18 cellular contexts compared by ENCODE assay signal in the genomic region with DNA sequence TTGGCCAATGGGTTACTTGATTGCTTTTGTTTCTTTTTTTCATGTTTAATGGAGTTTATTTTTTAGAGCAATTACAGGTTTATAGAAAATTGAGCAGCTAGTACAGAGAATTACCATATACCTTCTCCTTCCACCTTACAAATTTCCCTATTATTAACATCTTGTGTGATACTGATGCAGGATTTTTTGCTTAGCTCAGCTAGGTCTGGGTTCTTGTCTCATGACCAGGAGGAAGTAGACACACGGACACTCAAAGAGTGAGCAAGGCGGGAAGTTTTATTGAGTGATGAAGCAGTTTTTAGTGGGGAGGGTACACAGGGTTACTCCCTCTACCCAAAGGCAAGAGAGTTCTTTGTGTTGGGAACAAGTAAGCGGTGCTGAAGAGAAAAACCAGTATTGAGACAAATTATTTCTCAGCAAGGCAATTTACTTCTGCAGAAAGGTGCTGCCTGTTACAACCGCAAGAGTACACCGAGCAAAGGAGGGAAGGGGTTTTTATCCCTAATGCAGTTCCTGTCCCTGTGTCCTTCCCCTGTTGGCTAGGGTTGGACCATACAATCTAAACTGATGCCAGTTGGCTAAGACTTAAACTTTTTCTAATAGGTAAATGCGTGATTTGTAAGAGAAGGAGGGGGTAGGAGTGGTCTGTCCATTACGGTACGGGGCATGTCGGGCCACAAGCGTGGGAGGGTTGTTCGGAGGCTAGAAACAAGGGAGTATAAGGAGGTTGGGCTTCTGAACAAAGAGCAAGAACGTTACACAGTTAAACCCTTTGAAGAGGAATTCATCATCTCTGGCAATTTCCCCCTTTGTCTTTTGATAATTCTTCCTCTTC. TPM values are rescaled to one million over a fixed set of nuclear protein-coding genes. Genes with fewer than 3 reads are reported as not detected.
DNase-seq lines count a peak whose midpoint lies in the region; ATAC-seq, FAIRE-seq and TF ChIP-seq lines count a peak whose summit lies in the region.
"Had no signal": no experiment of that assay in that cellular context is flagged by ENCODE, and none has a peak within 500 bp of the region (broad histone marks: within the 10 kb centered on the region; RNA-seq: fewer than 3 reads in every experiment).

No MANE protein-coding gene starts in this region.

- intact Hi-C loops in HepG2 (cut with micrococcal nuclease; ENCODE audit: unreplicated experiment) (loop anchor here (2.0 kb wide), 1 partner anchor 21 kb away; no protein-coding TSS in a partner anchor), right lobe of liver (cut with DNase I) (no loop called here), K562 (cut with micrococcal nuclease) (no loop called here)

- H2AFZ ChIP-seq in HepG2 (ENCODE audit: low read length) (no peak overlapping the region), K562 (ENCODE audit: low read depth, low read length) (no peak overlapping the region)

- H3K4me2 ChIP-seq in HepG2 (ENCODE audit: low read depth, low read length), result no peak overlapping the region
- no peak overlapping the region for H3K4me2 ChIP-seq in K562 (ENCODE audit: insufficient read depth, low read length)

- no peaks in the 10 kb centered on the region for H3K27me3 Mint-ChIP-seq in nephron (ENCODE audit: low read depth)

- no peaks in the 10 kb centered on the region for H4K20me1 ChIP-seq in HepG2 (ENCODE audit: insufficient read depth, low read length)
- H4K20me1 ChIP-seq in K562 (replicated peaks; ENCODE audit: control insufficient read depth, insufficient read depth, low read length), result no peaks in the 10 kb centered on the region

- DNase-seq in HepG2 (ENCODE audit: low spot score) (no peak), right lobe of liver (no peak), K562 (ENCODE audit: extremely low read depth in 1 of 4, low spot score in 3 of 4) (no peak), mucosa of gallbladder (ENCODE audit: low spot score) (no peak), AML-193 (lab: John Stamatoyannopoulos, UW) (no peak)
- DNase-seq: C1 segment of cervical spinal cord, GF-D8, GOT3, NCI-H1417, NCI-H187 treated with DMSO at 0.1 percent for 48 hours, NCI-H2171, NCI-H526, SW 1271 had no signal

- H3K9me3 ChIP-seq in HepG2 (ENCODE audit: low read length), result peaks cover 21% of the 10 kb centered on the region
- H3K9me3 ChIP-seq in right lobe of liver, result peaks cover 0 to 6% (median 0%) of the 10 kb centered on the region in 4 donors
- peaks cover 25% of the 10 kb centered on the region for H3K9me3 ChIP-seq in K562 (replicated peaks; ENCODE audit: control insufficient read depth, insufficient read depth, low read depth, low read length)

- TF ChIP-seq POLR2A in HepG2 (IDR thresholded peaks at IDR 0.05; ENCODE audit: insufficient read depth in 1 of 2, low read depth in 2 of 2, low read length in 2 of 2), result no peak
- TF ChIP-seq POLR2A in right lobe of liver (IDR thresholded peaks at IDR 0.05), result no peak
- no peak for TF ChIP-seq POLR2A in K562 (conservative IDR thresholded peaks at IDR 0.05)

- H3K4me3 ChIP-seq in HepG2 (replicated peaks in 1 of 3; ENCODE audit: insufficient read depth in 1 of 3, low read depth in 2 of 3, low read length in 3 of 3) (no peak overlapping the region), right lobe of liver (no peak overlapping the region), K562 (no peak overlapping the region)
- H3K4me3 ChIP-seq: SJSA1 had no signal

- no peak for TF ChIP-seq RAD21 in HepG2 (CRISPR knock-in tag; IDR thresholded peaks at IDR 0.05)
- TF ChIP-seq RAD21 in K562 (CRISPR knock-in tag; conservative IDR thresholded peaks at IDR 0.05 in 1 of 2, IDR thresholded peaks at IDR 0.05 in 1 of 2), result no peak

- H3K27ac ChIP-seq in HepG2 (ENCODE audit: extremely low read length, insufficient read depth, low read length), result no peak overlapping the region
- H3K27ac ChIP-seq in right lobe of liver, result no peak overlapping the region
- H3K27ac ChIP-seq in K562 (ENCODE audit: extremely low read depth, low read depth, low read length), result no peak overlapping the region
- H3K27ac ChIP-seq: SJSA1 had no signal

- H3K79me2 ChIP-seq in HepG2 (ENCODE audit: insufficient read depth, low read length), result peaks cover 48% of the 10 kb centered on the region
- peaks cover 65% of the 10 kb centered on the region for H3K79me2 ChIP-seq in K562 (ENCODE audit: control insufficient read depth, insufficient read depth, low read length)

- TF ChIP-seq EP300 in HepG2 (IDR thresholded peaks at IDR 0.05; ENCODE audit: low read depth in 2 of 2, low read length in 2 of 2), result no peak
- TF ChIP-seq EP300 in HepG2 (CRISPR knock-in tag; IDR thresholded peaks at IDR 0.05; ENCODE audit: borderline replicate concordance), result no peak
- no peak for TF ChIP-seq EP300 in K562 (IDR thresholded peaks at IDR 0.05; ENCODE audit: low read length)

- WGBS in HepG2 (ENCODE audit: low lambda C conversion rate), result 98% methylated on average over 12 of the region's 12 CpGs
- 85% methylated on average over 11 of the region's 12 CpGs for WGBS in right lobe of liver (ENCODE audit: insufficient coverage, low coverage, low lambda C conversion rate, missing lambda C conversion rate)
- 81% methylated on average over 12 of the region's 12 CpGs for WGBS in K562 (ENCODE audit: insufficient coverage, low coverage, missing lambda C conversion rate)

- H3K9me3 Mint-ChIP-seq in nephron, result peaks cover 37% of the 10 kb centered on the region

- H3K36me3 ChIP-seq in HepG2 (replicated peaks in 1 of 2; ENCODE audit: control insufficient read depth in 1 of 2, insufficient read depth in 2 of 2, low read length in 2 of 2) (peaks cover 2 to 29% of the 10 kb centered on the region in 2 experiments), right lobe of liver (no peaks in the 10 kb centered on the region), K562 (ENCODE audit: control insufficient read depth, insufficient read depth, low read length) (peaks cover 3% of the 10 kb centered on the region; the same call in 1 of the 3 replicates)

- POLR2A ChIA-PET in HepG2 (lab: Yijun Ruan, JAX) (no interaction called here), K562 (lab: Yijun Ruan, JAX) (interaction anchor here (1.2 kb wide), 1 partner anchor 14 kb away, joined by 3 read pairs; no protein-coding TSS in a partner anchor)

- in situ Hi-C loops in HepG2 (cut with HindIII; ENCODE audit: extremely low pct_ligation_motif_present, low pct_unique_long_range_greater_than_20kb), result no loop called here
- in situ Hi-C loops in K562 (cut with MboI), result no loop called here

- H3K9me1 ChIP-seq in K562 (ENCODE audit: control insufficient read depth, insufficient read depth, low read length), result no peaks in the 10 kb centered on the region

- no peak for ATAC-seq in HepG2
- ATAC-seq in right lobe of liver, result no peak
- no peak for ATAC-seq in K562
- no peak for ATAC-seq in GM21717 (IDR thresholded peaks at IDR 0.05; ENCODE audit: unreplicated experiment)
- no peak for ATAC-seq in HG02623 (IDR thresholded peaks at IDR 0.05; ENCODE audit: unreplicated experiment)
- ATAC-seq: Panc1 had no signal

- peak overlapping the region in 2 of 3 experiments; percentile 54 to 57 for H3K27ac Mint-ChIP-seq in nephron

- BruUV-seq in HepG2 (replicated peaks; lab: Mats Ljungman, UMichigan) (no TSS peak), K562 (replicated peaks; lab: Mats Ljungman, UMichigan) (no TSS peak)

- TF ChIP-seq CTCF in HepG2 (CRISPR knock-in tag; IDR thresholded peaks at IDR 0.05) (no peak), right lobe of liver (IDR thresholded peaks at IDR 0.05) (no peak), K562 (IDR thresholded peaks at IDR 0.05 in 2 of 3, conservative IDR thresholded peaks at IDR 0.05 in 1 of 3; ENCODE audit: insufficient read depth in 2 of 3, low read depth in 1 of 3, low read length in 3 of 3) (no peak), nephron (IDR thresholded peaks at IDR 0.05; ENCODE audit: unreplicated experiment in 3 of 3) (no peak)

- FAIRE-seq in HepG2 (lab: Jason Lieb, UNC) (no peak), K562 (lab: Jason Lieb, UNC) (no peak)

- H3K4me1 Mint-ChIP-seq in nephron, result peaks cover 49% of the 10 kb centered on the region

- peaks cover 72% of the 10 kb centered on the region for H3K36me3 Mint-ChIP-seq in nephron (ENCODE audit: low read depth)

- H3K27me3 ChIP-seq in HepG2 (ENCODE audit: control insufficient read depth in 1 of 2, insufficient read depth in 2 of 2, low read length in 2 of 2) (no peaks in the 10 kb centered on the region), right lobe of liver (no peaks in the 10 kb centered on the region), K562 (ENCODE audit: control insufficient read depth in 2 of 2, insufficient read depth in 2 of 2, low read length in 2 of 2) (no peaks in the 10 kb centered on the region)
- H3K27me3 ChIP-seq: SJSA1 had no signal

- H3K4me1 ChIP-seq in HepG2 (ENCODE audit: insufficient read depth, low read length) (peaks cover 37% of the 10 kb centered on the region), right lobe of liver (no peaks in the 10 kb centered on the region), K562 (replicated peaks in 1 of 2; ENCODE audit: control insufficient read depth in 2 of 2, insufficient read depth in 2 of 2, low read length in 2 of 2) (peaks cover 19 to 35% of the 10 kb centered on the region in 2 experiments)

- no peak overlapping the region for H3K9ac ChIP-seq in HepG2 (ENCODE audit: insufficient read depth, low read depth, low read length)
- no peak overlapping the region for H3K9ac ChIP-seq in K562 (ENCODE audit: insufficient read depth in 1 of 2, low read depth in 2 of 2, low read length in 2 of 2)

- H3K4me3 Mint-ChIP-seq in nephron, result no peak overlapping the region

- CTCF ChIA-PET in HepG2 (lab: Yijun Ruan, JAX; ENCODE audit: low intra/inter-chr PET ratio, low total read pairs) (no interaction called here), K562 (lab: Yijun Ruan, JAX; ENCODE audit: low intra/inter-chr PET ratio) (no interaction called here)

RNA-seq across cellular contexts. Expression of gene SEC14L1, which starts 26.9 kb away (rescaled TPM):
- total RNA-seq in HepG2 (2016; rRNA removed; fragmentation: Illumina TruSeq; extraction: Trizol), result 43.9 and 62.5 TPM in 2 replicates
- 22.8 and 28.1 TPM in 2 replicates for total RNA-seq in HepG2 (2016; cell fraction: cytosol; rRNA removed; fragmentation: Illumina TruSeq; extraction: Trizol; ENCODE audit: low read depth)
- total RNA-seq in HepG2 (2016; cell fraction: insoluble cytoplasmic fraction; rRNA removed; fragmentation: Illumina TruSeq; extraction: Trizol), result 51.1 and 57.5 TPM in 2 replicates
- total RNA-seq in HepG2 (2016; cell fraction: membrane; rRNA removed; fragmentation: Illumina TruSeq; extraction: Trizol), result 75.8 and 78.7 TPM in 2 replicates
- 34.2 and 41.8 TPM in 2 replicates for total RNA-seq in HepG2 (2016; cell fraction: nucleus; rRNA removed; fragmentation: Illumina TruSeq; extraction: Trizol)
- 26.3 and 27.0 TPM in 2 replicates for polyA plus RNA-seq in HepG2 (2011; rRNA removed)
- 17.3 and 23.1 TPM in 2 replicates for polyA plus RNA-seq in HepG2 (2011; cell fraction: cytosol; rRNA removed)
- 30.8 and 49.2 TPM in 2 replicates for polyA plus RNA-seq in HepG2 (2011; cell fraction: nucleus; rRNA removed)
- 37.6 and 54.7 TPM in 2 replicates for polyA plus RNA-seq in HepG2 (2012)
- polyA plus RNA-seq in HepG2 (2016; cell fraction: cytosol; fragmentation: Illumina TruSeq; extraction: Trizol; ENCODE audit: low read depth), result 30.8 and 38.2 TPM in 2 replicates
- 57.4 and 67.9 TPM in 2 replicates for polyA plus RNA-seq in HepG2 (2016; cell fraction: insoluble cytoplasmic fraction; fragmentation: Illumina TruSeq; extraction: Trizol; ENCODE audit: low read depth)
- polyA plus RNA-seq in HepG2 (2016; cell fraction: membrane; fragmentation: Illumina TruSeq; extraction: Trizol; ENCODE audit: low read depth), result 55.3 and 57.7 TPM in 2 replicates
- polyA plus RNA-seq in HepG2 (2016; cell fraction: nucleus; fragmentation: Illumina TruSeq; extraction: Trizol; ENCODE audit: insufficient read depth, low read depth), result 56.1 and 65.2 TPM in 2 replicates
- 16.4 and 49.1 TPM in 2 replicates for polyA minus RNA-seq in HepG2 (2011; rRNA and poly(A)+ RNA removed; ENCODE audit: low replicate concordance)
- 23.7 and 34.8 TPM in 2 replicates for polyA minus RNA-seq in HepG2 (2011; cell fraction: cytosol; rRNA and poly(A)+ RNA removed)
- 29.4 and 35.6 TPM in 2 replicates for polyA minus RNA-seq in HepG2 (2011; cell fraction: nucleus; rRNA and poly(A)+ RNA removed)
- 10 to 100 TPM; 21.5 to 44.4 (median 24.9) TPM for total RNA-seq in right lobe of liver
- 109 and 129 TPM in 2 replicates for total RNA-seq in K562 (2011; cell fraction: chromatin; rRNA removed; ENCODE audit: low replicate concordance)
- total RNA-seq in K562 (2011; cell fraction: nucleolus; rRNA removed), result 35.9 and 51.7 TPM in 2 replicates
- 51.8 and 54.6 TPM in 2 replicates for total RNA-seq in K562 (2011; cell fraction: nucleoplasm; rRNA removed)
- 10.9 and 14.8 TPM in 2 replicates for total RNA-seq in K562 (2014; rRNA removed)
- 14.0 and 14.5 TPM in 2 replicates for total RNA-seq in K562 (2014; rRNA removed; fragmentation: Illumina TruSeq; extraction: Trizol)
- total RNA-seq in K562 (2015; rRNA removed; fragmentation: Illumina TruSeq; extraction: Trizol), result 14.8 and 15.2 TPM in 2 replicates
- 38.4 and 39.7 TPM in 2 replicates for total RNA-seq in K562 (2021)
- 20.6 and 33.1 TPM in 2 replicates for polyA plus RNA-seq in K562 (2011; rRNA removed)
- polyA plus RNA-seq in K562 (2011; cell fraction: cytosol; rRNA removed), result 15.2 and 43.7 TPM in 2 replicates
- polyA plus RNA-seq in K562 (2011; cell fraction: nucleus; rRNA removed), result 28.8 and 53.9 TPM in 2 replicates
- 25.9 and 29.6 TPM in 2 replicates for polyA plus RNA-seq in K562 (2012)
- 27.0 and 27.6 TPM in 2 replicates for polyA plus RNA-seq in K562 (2014; fragmentation: Illumina TruSeq; extraction: Trizol)
- 1 to 10 TPM; 3.1 to 4.1 TPM for polyA plus RNA-seq in K562 (2014; fragmentation: Nextera tagmentation; extraction: Ambion mirVana)
- 16.3 and 16.7 TPM in 2 replicates for polyA plus RNA-seq in K562 (2014; rRNA removed)
- polyA minus RNA-seq in K562 (2011; rRNA and poly(A)+ RNA removed), result 37.5 and 51.6 TPM in 2 replicates
- polyA minus RNA-seq in K562 (2011; cell fraction: cytosol; rRNA and poly(A)+ RNA removed), result 29.5 and 45.5 TPM in 2 replicates
- polyA minus RNA-seq in K562 (2011; cell fraction: nucleus; rRNA and poly(A)+ RNA removed), result 18.3 and 26.1 TPM in 2 replicates
- total RNA-seq in mucosa of gallbladder, result 71.2 TPM

Comparison
In these comparisons a context has a peak if more than half of its experiments do, and no peak if none do; other contexts are left out.
1. Of the 241 proteins assayed by ChIP-seq in both HepG2 and K562: peak only in HepG2: MAFF and MAFK; only in K562: CBX1, CBX5, TRIM24 and ZBTB33; in both: none; in neither: 235.